In the genomic region with DNA sequence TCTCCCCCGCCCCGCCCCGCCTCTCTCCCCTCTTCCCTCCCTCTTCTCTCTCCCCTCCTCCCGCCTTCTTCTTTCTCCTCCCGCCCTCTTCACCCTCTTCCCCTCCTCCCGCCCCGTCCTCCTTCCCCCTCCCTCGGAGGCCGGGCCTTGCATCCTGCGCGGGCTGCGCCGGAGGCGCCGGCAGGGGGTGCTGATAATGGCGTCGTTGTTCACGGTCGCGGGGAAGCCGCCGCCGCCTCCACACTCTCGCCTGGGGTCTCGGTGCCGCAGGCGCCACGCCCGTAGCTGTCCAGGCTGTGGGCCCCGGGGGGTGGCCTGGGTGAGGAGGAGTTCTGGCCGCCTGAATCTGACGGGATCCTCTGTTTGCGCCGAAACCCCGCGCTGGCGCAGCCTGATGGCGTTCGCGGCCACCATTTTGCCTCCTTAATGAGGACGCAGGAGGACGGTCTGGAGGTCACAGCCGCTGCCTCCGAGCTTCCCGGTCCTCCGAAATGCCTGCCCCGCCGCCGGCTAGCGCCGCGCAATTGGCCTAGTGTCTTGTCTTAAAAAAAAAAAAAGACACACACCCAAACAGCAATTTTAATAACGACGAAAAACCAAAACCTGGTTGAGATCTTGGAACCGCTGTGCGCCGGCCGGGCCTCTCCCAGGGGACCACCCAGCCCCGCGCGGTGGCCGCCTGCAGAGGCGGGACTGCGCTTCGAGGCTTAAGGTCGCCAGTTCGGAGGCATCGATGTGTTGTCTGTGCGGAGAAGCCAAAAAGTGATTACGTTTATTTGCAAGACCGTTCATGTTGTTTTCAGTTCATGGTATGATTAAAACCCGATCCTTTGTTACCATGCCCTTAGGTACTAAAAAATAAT, we compare ENCODE assay signal across 1 cellular context.
TF ChIP-seq lines count a peak whose summit lies in the region.

No MANE protein-coding gene starts in this region.

TF ChIP-seq in GM12878, 131 proteins besides CTCF, POLR2A, EP300 and RAD21 (continued from another document and continues in another):
- no peak for TF ChIP-seq SREBF1 (IDR thresholded peaks at IDR 0.05; ENCODE audit: low read length)
- TF ChIP-seq RELA (IDR thresholded peaks at IDR 0.05; ENCODE audit: borderline replicate concordance, partially characterized antibody) = peak; percentile 74
- TF ChIP-seq SMARCA5 (IDR thresholded peaks at IDR 0.05) = no peak; the same call in 1 of the 2 replicates
- TF ChIP-seq DPF2 (IDR thresholded peaks at IDR 0.05) = no peak; the same call in 1 of the 2 replicates
- TF ChIP-seq SIX5 (IDR thresholded peaks at IDR 0.05; ENCODE audit: low read depth, low read length, severe bottlenecking) = no peak
- TF ChIP-seq NFIC (IDR thresholded peaks at IDR 0.05; ENCODE audit: low read depth, low read length) = peak; percentile 77
- TF ChIP-seq, protein P1, sequence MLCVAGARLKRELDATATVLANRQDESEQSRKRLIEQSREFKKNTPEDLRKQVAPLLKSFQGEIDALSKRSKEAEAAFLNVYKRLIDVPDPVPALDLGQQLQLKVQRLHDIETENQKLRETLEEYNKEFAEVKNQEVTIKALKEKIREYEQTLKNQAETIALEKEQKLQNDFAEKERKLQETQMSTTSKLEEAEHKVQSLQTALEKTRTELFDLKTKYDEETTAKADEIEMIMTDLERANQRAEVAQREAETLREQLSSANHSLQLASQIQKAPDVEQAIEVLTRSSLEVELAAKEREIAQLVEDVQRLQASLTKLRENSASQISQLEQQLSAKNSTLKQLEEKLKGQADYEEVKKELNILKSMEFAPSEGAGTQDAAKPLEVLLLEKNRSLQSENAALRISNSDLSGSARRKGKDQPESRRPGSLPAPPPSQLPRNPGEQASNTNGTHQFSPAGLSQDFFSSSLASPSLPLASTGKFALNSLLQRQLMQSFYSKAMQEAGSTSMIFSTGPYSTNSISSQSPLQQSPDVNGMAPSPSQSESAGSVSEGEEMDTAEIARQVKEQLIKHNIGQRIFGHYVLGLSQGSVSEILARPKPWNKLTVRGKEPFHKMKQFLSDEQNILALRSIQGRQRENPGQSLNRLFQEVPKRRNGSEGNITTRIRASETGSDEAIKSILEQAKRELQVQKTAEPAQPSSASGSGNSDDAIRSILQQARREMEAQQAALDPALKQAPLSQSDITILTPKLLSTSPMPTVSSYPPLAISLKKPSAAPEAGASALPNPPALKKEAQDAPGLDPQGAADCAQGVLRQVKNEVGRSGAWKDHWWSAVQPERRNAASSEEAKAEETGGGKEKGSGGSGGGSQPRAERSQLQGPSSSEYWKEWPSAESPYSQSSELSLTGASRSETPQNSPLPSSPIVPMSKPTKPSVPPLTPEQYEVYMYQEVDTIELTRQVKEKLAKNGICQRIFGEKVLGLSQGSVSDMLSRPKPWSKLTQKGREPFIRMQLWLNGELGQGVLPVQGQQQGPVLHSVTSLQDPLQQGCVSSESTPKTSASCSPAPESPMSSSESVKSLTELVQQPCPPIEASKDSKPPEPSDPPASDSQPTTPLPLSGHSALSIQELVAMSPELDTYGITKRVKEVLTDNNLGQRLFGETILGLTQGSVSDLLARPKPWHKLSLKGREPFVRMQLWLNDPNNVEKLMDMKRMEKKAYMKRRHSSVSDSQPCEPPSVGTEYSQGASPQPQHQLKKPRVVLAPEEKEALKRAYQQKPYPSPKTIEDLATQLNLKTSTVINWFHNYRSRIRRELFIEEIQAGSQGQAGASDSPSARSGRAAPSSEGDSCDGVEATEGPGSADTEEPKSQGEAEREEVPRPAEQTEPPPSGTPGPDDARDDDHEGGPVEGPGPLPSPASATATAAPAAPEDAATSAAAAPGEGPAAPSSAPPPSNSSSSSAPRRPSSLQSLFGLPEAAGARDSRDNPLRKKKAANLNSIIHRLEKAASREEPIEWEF (IDR thresholded peaks at IDR 0.05; ENCODE audit: insufficient replicate concordance, low read depth, low read length) = no peak
- TF ChIP-seq KLF5 (IDR thresholded peaks at IDR 0.05; ENCODE audit: partially characterized antibody) = peak; percentile 66
- no peak for TF ChIP-seq RFX5 (IDR thresholded peaks at IDR 0.05; ENCODE audit: low read depth, low read length)
- TF ChIP-seq HCFC1 (IDR thresholded peaks at IDR 0.05; ENCODE audit: low read length) = peak; percentile 69
- TF ChIP-seq RUNX3 (IDR thresholded peaks at IDR 0.05; ENCODE audit: low read length) = peak; percentile 23
- TF ChIP-seq NRF1 (conservative IDR thresholded peaks at IDR 0.05; ENCODE audit: low read depth, low read length) = no peak
- TF ChIP-seq BCL3 (IDR thresholded peaks at IDR 0.05; ENCODE audit: borderline replicate concordance, insufficient read depth, low read depth, low read length, poor library complexity, severe bottlenecking) = peak; percentile 59
- TF ChIP-seq, protein P2, sequence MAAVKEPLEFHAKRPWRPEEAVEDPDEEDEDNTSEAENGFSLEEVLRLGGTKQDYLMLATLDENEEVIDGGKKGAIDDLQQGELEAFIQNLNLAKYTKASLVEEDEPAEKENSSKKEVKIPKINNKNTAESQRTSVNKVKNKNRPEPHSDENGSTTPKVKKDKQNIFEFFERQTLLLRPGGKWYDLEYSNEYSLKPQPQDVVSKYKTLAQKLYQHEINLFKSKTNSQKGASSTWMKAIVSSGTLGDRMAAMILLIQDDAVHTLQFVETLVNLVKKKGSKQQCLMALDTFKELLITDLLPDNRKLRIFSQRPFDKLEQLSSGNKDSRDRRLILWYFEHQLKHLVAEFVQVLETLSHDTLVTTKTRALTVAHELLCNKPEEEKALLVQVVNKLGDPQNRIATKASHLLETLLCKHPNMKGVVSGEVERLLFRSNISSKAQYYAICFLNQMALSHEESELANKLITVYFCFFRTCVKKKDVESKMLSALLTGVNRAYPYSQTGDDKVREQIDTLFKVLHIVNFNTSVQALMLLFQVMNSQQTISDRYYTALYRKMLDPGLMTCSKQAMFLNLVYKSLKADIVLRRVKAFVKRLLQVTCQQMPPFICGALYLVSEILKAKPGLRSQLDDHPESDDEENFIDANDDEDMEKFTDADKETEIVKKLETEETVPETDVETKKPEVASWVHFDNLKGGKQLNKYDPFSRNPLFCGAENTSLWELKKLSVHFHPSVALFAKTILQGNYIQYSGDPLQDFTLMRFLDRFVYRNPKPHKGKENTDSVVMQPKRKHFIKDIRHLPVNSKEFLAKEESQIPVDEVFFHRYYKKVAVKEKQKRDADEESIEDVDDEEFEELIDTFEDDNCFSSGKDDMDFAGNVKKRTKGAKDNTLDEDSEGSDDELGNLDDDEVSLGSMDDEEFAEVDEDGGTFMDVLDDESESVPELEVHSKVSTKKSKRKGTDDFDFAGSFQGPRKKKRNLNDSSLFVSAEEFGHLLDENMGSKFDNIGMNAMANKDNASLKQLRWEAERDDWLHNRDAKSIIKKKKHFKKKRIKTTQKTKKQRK (IDR thresholded peaks at IDR 0.05; ENCODE audit: low read depth, low read length) = no peak
- no peak for TF ChIP-seq USF2 (IDR thresholded peaks at IDR 0.05; ENCODE audit: borderline replicate concordance, low read depth, low read length)
- TF ChIP-seq PRDM15 (CRISPR knock-in tag; IDR thresholded peaks at IDR 0.05) = no peak
- TF ChIP-seq MXI1 (IDR thresholded peaks at IDR 0.05; ENCODE audit: low read depth, low read length) = no peak
- no peak for TF ChIP-seq EZH2 (IDR thresholded peaks at IDR 0.05; ENCODE audit: borderline replicate concordance, control insufficient read depth, low read depth, low read length)
- peak; percentile 63; the same call in 1 of the 2 replicates for TF ChIP-seq SIN3A (IDR thresholded peaks at IDR 0.05; ENCODE audit: low read depth, low read length)
- TF ChIP-seq, protein P3, sequence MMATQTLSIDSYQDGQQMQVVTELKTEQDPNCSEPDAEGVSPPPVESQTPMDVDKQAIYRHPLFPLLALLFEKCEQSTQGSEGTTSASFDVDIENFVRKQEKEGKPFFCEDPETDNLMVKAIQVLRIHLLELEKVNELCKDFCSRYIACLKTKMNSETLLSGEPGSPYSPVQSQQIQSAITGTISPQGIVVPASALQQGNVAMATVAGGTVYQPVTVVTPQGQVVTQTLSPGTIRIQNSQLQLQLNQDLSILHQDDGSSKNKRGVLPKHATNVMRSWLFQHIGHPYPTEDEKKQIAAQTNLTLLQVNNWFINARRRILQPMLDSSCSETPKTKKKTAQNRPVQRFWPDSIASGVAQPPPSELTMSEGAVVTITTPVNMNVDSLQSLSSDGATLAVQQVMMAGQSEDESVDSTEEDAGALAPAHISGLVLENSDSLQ (IDR thresholded peaks at IDR 0.05) = no peak; the same call in 1 of the 2 replicates
- no peak for TF ChIP-seq CBX3 (IDR thresholded peaks at IDR 0.05; ENCODE audit: borderline replicate concordance, low read depth)
- TF ChIP-seq EED (IDR thresholded peaks at IDR 0.05; ENCODE audit: low read depth) = peak; percentile 35; the same call in 1 of the 2 replicates
- TF ChIP-seq ZBTB11 (CRISPR knock-in tag; IDR thresholded peaks at IDR 0.05) = no peak
- TF ChIP-seq FOXM1 (IDR thresholded peaks at IDR 0.05; ENCODE audit: low read depth, low read length) = 0 out of 2 replicates have a peak, but pooled peaks have one; percentile 54
- TF ChIP-seq HDGF (IDR thresholded peaks at IDR 0.05) = peak; percentile 57; the same call in 1 of the 2 replicates
- TF ChIP-seq CHD1 (IDR thresholded peaks at IDR 0.05; ENCODE audit: low read depth, low read length) = peak; percentile 83; the same call in 1 of the 2 replicates
- no peak for TF ChIP-seq SP1 (IDR thresholded peaks at IDR 0.05; ENCODE audit: low read depth, low read length)
- peak; percentile 7; the same call in 1 of the 2 replicates for TF ChIP-seq BCL11A (IDR thresholded peaks at IDR 0.05; ENCODE audit: low read depth, low read length)
- TF ChIP-seq ZNF207 (IDR thresholded peaks at IDR 0.05; ENCODE audit: borderline replicate concordance) = peak; percentile 89; the same call in 1 of the 2 replicates
- TF ChIP-seq MTA3 (IDR thresholded peaks at IDR 0.05; ENCODE audit: borderline replicate concordance, low read length) = no peak; the same call in 1 of the 2 replicates
